8 cellular contexts compared by ENCODE assay signal in the genomic region with DNA sequence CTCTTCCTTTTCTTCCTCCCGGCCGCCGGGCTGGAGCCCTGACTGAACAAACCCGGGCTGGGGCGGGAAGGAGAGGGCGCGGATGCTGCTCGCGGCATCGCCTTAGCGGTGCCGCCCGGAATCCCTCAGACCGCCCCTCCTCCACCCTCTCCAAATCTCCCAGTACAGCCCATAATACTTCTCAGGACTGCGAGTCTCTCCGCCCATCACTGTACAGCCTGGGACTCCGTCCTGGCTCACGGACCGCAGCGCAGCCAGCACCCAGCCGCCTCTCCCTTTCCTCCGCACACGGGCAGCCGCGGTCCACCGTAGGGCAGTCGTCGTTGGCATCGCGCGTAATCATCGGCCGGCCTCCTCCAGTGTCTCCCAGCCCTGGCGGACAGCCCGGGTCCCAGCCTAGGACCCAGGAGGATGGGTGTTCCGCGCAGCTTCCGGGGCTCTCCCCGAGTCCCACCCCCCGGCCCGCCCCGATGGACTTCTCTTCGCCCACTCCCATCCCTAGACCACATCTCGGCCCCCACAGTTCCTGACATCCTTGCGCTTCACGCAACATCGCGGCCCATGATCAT. TPM values are rescaled to one million over a fixed set of nuclear protein-coding genes. Genes with fewer than 3 reads are reported as not detected.
DNase-seq lines count a peak whose midpoint lies in the region; ATAC-seq and TF ChIP-seq lines count a peak whose summit lies in the region.
"Not testable (repeated sequence)": the region's sequence is repeated elsewhere in the genome, so short reads cannot be mapped to it uniquely, and the experiment has no call there.

No MANE protein-coding gene starts in this region.

- not testable (repeated sequence) for H3K27ac ChIP-seq in CD8-positive, alpha-beta memory T cell (ENCODE audit: low read depth, low read length); HUES48 (ENCODE audit: low read depth, low read length)
- peak overlapping the region in 8 of 12 donors; percentile 44 to 81 (median 68) for H3K27ac ChIP-seq in heart left ventricle
- H3K27ac ChIP-seq in testis, result peak overlapping the region; percentile 45 to 72

- not testable (repeated sequence) for H3K27me3 Mint-ChIP-seq in CD8-positive, alpha-beta memory T cell; activated CD4-positive, alpha-beta T cell treated with anti-CD3 and anti-CD28 coated beads for 36 hours; MCF 10A (ENCODE audit: insufficient read depth, unreplicated experiment); nephron (ENCODE audit: low read depth)

- not testable (repeated sequence) for H3K27me3 ChIP-seq in CD8-positive, alpha-beta memory T cell (ENCODE audit: insufficient read depth, low read length, poor library complexity, severe bottlenecking); HUES48 (ENCODE audit: control insufficient read depth, insufficient read depth, low read length); heart left ventricle; testis

- DNase-seq in CD8-positive, alpha-beta memory T cell; activated CD4-positive, alpha-beta T cell treated with anti-CD3 and anti-CD28 coated beads for 36 hours; MCF 10A (ENCODE audit: unreplicated experiment): not testable (repeated sequence)
- DNase-seq in heart left ventricle (peak in 1 of 5 donors; percentile 10), testis (peak; percentile 16)

- H3K9me3 ChIP-seq in CD8-positive, alpha-beta memory T cell (ENCODE audit: low read length); HUES48 (ENCODE audit: control insufficient read depth, insufficient read depth, low read length); heart left ventricle; testis: not testable (repeated sequence)

- WGBS in heart left ventricle, 4 donors, result no CpG with 5 or more reads among the region's 48 CpGs
- WGBS in testis, 2 donors, result no CpG with 5 or more reads among the region's 48 CpGs

- peak; percentile 8 for ATAC-seq in GM21825 (IDR thresholded peaks at IDR 0.05; ENCODE audit: unreplicated experiment)
- peak; percentile 3 for ATAC-seq in activated CD4-positive, alpha-beta T cell treated with anti-CD3 and anti-CD28 coated beads for 36 hours
- ATAC-seq in heart left ventricle, result peak in 3 of 4 donors; percentile 25 to 29 (median 27)

- POLR2A ChIA-PET in CD8-positive, alpha-beta memory T cell (lab: Charles Lee); activated CD4-positive, alpha-beta T cell treated with anti-CD3 and anti-CD28 coated beads for 36 hours (lab: Charles Lee); MCF 10A (lab: Yijun Ruan, JAX): not testable (repeated sequence)

- H3K4me1 ChIP-seq in CD8-positive, alpha-beta memory T cell (ENCODE audit: insufficient read depth, low read length); HUES48 (ENCODE audit: control insufficient read depth, insufficient read depth, low read length); heart left ventricle; testis: not testable (repeated sequence)

- H3K9ac ChIP-seq in HUES48 (ENCODE audit: low read depth, low read length), result not testable (repeated sequence)

- peak overlapping the region in 2 of 8 donors; percentile 89 to 97 for H3K27ac Mint-ChIP-seq in CD8-positive, alpha-beta memory T cell
- not testable (repeated sequence) for H3K27ac Mint-ChIP-seq in activated CD4-positive, alpha-beta T cell treated with anti-CD3 and anti-CD28 coated beads for 36 hours; MCF 10A (ENCODE audit: low read depth, unreplicated experiment)
- peak overlapping the region; percentile 57 to 89 (median 75) for H3K27ac Mint-ChIP-seq in nephron

- not testable (repeated sequence) for H3K4me3 ChIP-seq in CD8-positive, alpha-beta memory T cell (ENCODE audit: low read length)
- H3K4me3 ChIP-seq in HUES48 (ENCODE audit: low read depth, low read length) (peak overlapping the region; percentile 45; the same call in 1 of the 2 replicates), heart left ventricle (peak overlapping the region in 10 of 12 donors; percentile 38 to 59 (median 52)), testis (peak overlapping the region; percentile 41 to 65)

- BruUV-seq in MCF 10A (replicated peaks; lab: Mats Ljungman, UMichigan), result not testable (repeated sequence)

- not testable (repeated sequence) for TF ChIP-seq CTCF in MCF 10A (IDR thresholded peaks at IDR 0.05; ENCODE audit: unreplicated experiment); heart left ventricle (IDR thresholded peaks at IDR 0.05); nephron (IDR thresholded peaks at IDR 0.05; ENCODE audit: unreplicated experiment in 3 of 3); testis (IDR thresholded peaks at IDR 0.05)

- TF ChIP-seq POLR2A in heart left ventricle (IDR thresholded peaks at IDR 0.05); testis (IDR thresholded peaks at IDR 0.05): not testable (repeated sequence)

- peak overlapping the region; percentile 89 to 99 (median 93) for H3K4me3 Mint-ChIP-seq in CD8-positive, alpha-beta memory T cell
- H3K4me3 Mint-ChIP-seq in activated CD4-positive, alpha-beta T cell treated with anti-CD3 and anti-CD28 coated beads for 36 hours, result peak overlapping the region; percentile 78
- H3K4me3 Mint-ChIP-seq in MCF 10A (ENCODE audit: unreplicated experiment), result peak overlapping the region; percentile 87
- peak overlapping the region; percentile 86 to 95 (median 88) for H3K4me3 Mint-ChIP-seq in nephron

- not testable (repeated sequence) for H3K36me3 Mint-ChIP-seq in CD8-positive, alpha-beta memory T cell; activated CD4-positive, alpha-beta T cell treated with anti-CD3 and anti-CD28 coated beads for 36 hours (ENCODE audit: low read depth); MCF 10A (ENCODE audit: insufficient read depth, unreplicated experiment); nephron (ENCODE audit: low read depth)

- not testable (repeated sequence) for H3K9me3 Mint-ChIP-seq in CD8-positive, alpha-beta memory T cell; activated CD4-positive, alpha-beta T cell treated with anti-CD3 and anti-CD28 coated beads for 36 hours (ENCODE audit: low read depth); MCF 10A (ENCODE audit: unreplicated experiment); nephron

- CTCF ChIA-PET in CD8-positive, alpha-beta memory T cell (lab: Charles Lee); activated CD4-positive, alpha-beta T cell treated with anti-CD3 and anti-CD28 coated beads for 36 hours (lab: Charles Lee); MCF 10A (lab: Yijun Ruan, JAX): not testable (repeated sequence)

- not testable (repeated sequence) for H3K36me3 ChIP-seq in CD8-positive, alpha-beta memory T cell (ENCODE audit: insufficient read depth, low read length); HUES48 (ENCODE audit: control insufficient read depth, insufficient read depth, low read length); heart left ventricle; testis (ENCODE audit: low read depth, missing control alignments)

- not testable (repeated sequence) for H3K4me1 Mint-ChIP-seq in CD8-positive, alpha-beta memory T cell; activated CD4-positive, alpha-beta T cell treated with anti-CD3 and anti-CD28 coated beads for 36 hours; MCF 10A (ENCODE audit: insufficient read depth, unreplicated experiment); nephron

- intact Hi-C loops in activated CD4-positive, alpha-beta T cell treated with anti-CD3 and anti-CD28 coated beads for 36 hours (cut with DNase I, micrococcal nuclease); MCF 10A (cut with micrococcal nuclease); heart left ventricle (cut with DNase I); testis (cut with DNase I; ENCODE audit: low total_unique reads): not testable (repeated sequence)

RNA-seq across cellular contexts. Expression of gene SRGAP2C, which starts 0.4 kb away (rescaled TPM):
- total RNA-seq in CD8-positive, alpha-beta memory T cell, result 10 to 100 TPM; 17.1 to 18.1 TPM
- polyA plus RNA-seq in CD8-positive, alpha-beta memory T cell, result 2.5 TPM
- total RNA-seq in activated CD4-positive, alpha-beta T cell treated with anti-CD3 and anti-CD28 coated beads for 36 hours, result 10 to 100 TPM; 14.7 to 17.8 TPM
- total RNA-seq in MCF 10A (2022) (36.6 and 37.1 TPM in 2 replicates), heart left ventricle (10 to 100 TPM in 4 of 9 donors, 1 to 10 TPM in 5; 5.5 to 23.2 (median 8.9) TPM), testis (10 to 100 TPM in 1 of 2 donors, 1 to 10 TPM in 1; 8.0 to 13.0 TPM)
- polyA plus RNA-seq in heart left ventricle (1 to 10 TPM; 2.2 to 4.4 TPM), testis (ENCODE audit: insufficient read depth, low read depth, low replicate concordance) (1.5 TPM)

RNA-seq across cellular contexts. Expression of gene FAM72B, which starts 1.1 kb away (rescaled TPM):
- total RNA-seq in CD8-positive, alpha-beta memory T cell, result 10 to 100 TPM; 12.3 to 15.2 TPM
- 0.15 TPM for polyA plus RNA-seq in CD8-positive, alpha-beta memory T cell
- 10 to 100 TPM; 37.1 to 43.1 TPM for total RNA-seq in activated CD4-positive, alpha-beta T cell treated with anti-CD3 and anti-CD28 coated beads for 36 hours
- total RNA-seq in MCF 10A (2022) (8.0 and 8.6 TPM in 2 replicates), heart left ventricle (1 to 10 TPM in 1 of 9 donors, under 1 TPM in 5, not detected in 3; 0.20 to 2.1 (median 0.56) TPM), testis (1 to 10 TPM; 1.3 to 4.9 TPM)
- polyA plus RNA-seq in heart left ventricle (under 1 TPM in 1 of 2 donors, not detected in 1; 0.14 TPM), testis (ENCODE audit: insufficient read depth, low read depth, low replicate concordance) (2.5 TPM)
